26 cellular contexts compared by ENCODE assay signal in the genomic region with DNA sequence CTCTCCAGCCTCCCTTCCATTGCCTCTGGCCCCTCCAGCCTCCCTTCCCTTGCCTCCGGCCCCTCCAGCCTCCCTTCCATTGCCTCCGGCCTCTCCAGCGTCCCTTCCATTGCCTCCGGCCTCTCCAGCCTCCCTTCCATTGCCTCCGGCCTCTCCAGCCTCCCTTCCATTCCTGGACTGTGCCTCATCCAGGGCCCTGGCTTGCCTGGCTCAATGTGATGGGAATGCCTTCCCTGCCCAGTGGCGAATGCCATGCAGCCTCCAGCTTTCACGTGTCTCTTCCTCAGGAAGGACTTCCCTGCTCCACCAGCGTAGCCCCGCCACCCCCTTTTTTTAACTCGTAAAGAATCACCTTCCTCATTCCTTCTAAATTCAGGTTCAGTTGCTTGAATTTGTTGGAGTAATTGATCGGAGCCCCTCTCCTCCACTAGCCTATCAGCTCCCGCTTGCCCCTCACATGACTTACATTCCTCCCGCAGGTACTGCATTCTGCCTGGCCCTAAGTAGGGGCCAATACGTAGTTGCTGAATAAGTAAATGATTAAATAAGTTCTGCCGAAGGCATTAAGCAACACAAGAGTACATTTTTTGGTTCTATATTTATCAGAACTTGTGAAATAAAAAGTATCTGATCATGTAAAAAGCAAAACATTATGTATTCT. TPM values are rescaled to one million over a fixed set of nuclear protein-coding genes. Genes with fewer than 3 reads are reported as not detected.
"Had no signal": no experiment of that assay in that cellular context is flagged by ENCODE, and none has a peak within 500 bp of the region (broad histone marks: within the 10 kb centered on the region; RNA-seq: fewer than 3 reads in every experiment).

No MANE protein-coding gene starts in this region.

- ATAC-seq: activated T-helper 17 cell treated with anti-CD3 and anti-CD28 coated beads, Interleukin-2, amount 50 U/mL, for 72 hours; gastroesophageal sphincter; left lung; natural killer cell treated with Interleukin-12 subunit alpha and Interleukin-12 subunit beta and Interleukin-15 and Interleukin-18, amount 100 ng/mL, for 72 hours; psoas muscle; sciatic nerve; stimulated activated memory B cell treated with anti-CD40 and anti-IgM and Interleukin-4, amounts not matched to agents 10 μg/mL and 1 μg/mL and 100 μg/mL, for 72 hours had no signal

- H3K36me3 Mint-ChIP-seq: activated naive CD8-positive, alpha-beta T cell; natural killer cell treated with Interleukin-12 subunit alpha and Interleukin-12 subunit beta and Interleukin-15 and Interleukin-18, amount 100 ng/mL, for 72 hours; stimulated activated memory B cell treated with anti-CD40 and anti-IgM and Interleukin-4, amounts not matched to agents 10 μg/mL and 1 μg/mL and 100 μg/mL, for 72 hours had no signal

- H3K27me3 ChIP-seq: adrenal gland, ascending aorta, breast epithelium, esophagus squamous epithelium, gastroesophageal sphincter, left lung, neutrophil, ovary, upper lobe of left lung had no signal

- H3K4me1 ChIP-seq: ascending aorta, breast epithelium, esophagus squamous epithelium, left lung, psoas muscle had no signal

- H3K27ac Mint-ChIP-seq: activated naive CD8-positive, alpha-beta T cell; activated T-cell treated with anti-CD3 and anti-CD28 coated beads, Interleukin-2, amount 50 U/mL, for 24 hours; activated T-helper 17 cell treated with anti-CD3 and anti-CD28 coated beads, Interleukin-2, amount 50 U/mL, for 72 hours; natural killer cell treated with Interleukin-12 subunit alpha and Interleukin-12 subunit beta and Interleukin-15 and Interleukin-18, amount 100 ng/mL, for 72 hours; stimulated activated memory B cell treated with anti-CD40 and anti-IgM and Interleukin-4, amounts not matched to agents 10 μg/mL and 1 μg/mL and 100 μg/mL, for 72 hours had no signal

- H3K27ac ChIP-seq: adrenal gland, ascending aorta, breast epithelium, coronary artery, esophagus squamous epithelium, gastroesophageal sphincter, left lung, neutrophil, ovary, psoas muscle, upper lobe of left lung, WERI-Rb-1 had no signal

- H3K9me3 Mint-ChIP-seq: activated T-cell treated with anti-CD3 and anti-CD28 coated beads, Interleukin-2, amount 50 U/mL, for 24 hours; activated T-helper 17 cell treated with anti-CD3 and anti-CD28 coated beads, Interleukin-2, amount 50 U/mL, for 72 hours; natural killer cell treated with Interleukin-12 subunit alpha and Interleukin-12 subunit beta and Interleukin-15 and Interleukin-18, amount 100 ng/mL, for 72 hours had no signal

- H3K36me3 ChIP-seq: adrenal gland, ascending aorta, breast epithelium, esophagus squamous epithelium, gastroesophageal sphincter, left lung, neutrophil, ovary, upper lobe of left lung, WERI-Rb-1 had no signal

- DNase-seq: activated CD4-positive, alpha-beta T cell treated with anti-CD3 and anti-CD28 coated beads for 1 hour; activated CD4-positive, alpha-beta T cell treated with anti-CD3 and anti-CD28 coated beads, Interleukin-2, amount 50 U/mL, for 1 hour; activated CD8-positive, alpha-beta memory T cell treated with anti-CD3 and anti-CD28 coated beads for 24 hours; activated CD8-positive, alpha-beta memory T cell treated with anti-CD3 and anti-CD28 coated beads, Interleukin-2, amount 50 U/mL, for 4 hours; activated T-cell treated with anti-CD3 and anti-CD28 coated beads, Interleukin-2, amount 50 U/mL, for 24 hours; adrenal gland; esophagus squamous epithelium; head of caudate nucleus; left lung; ovary; psoas muscle; stimulated activated CD4-positive, alpha-beta T cell treated with anti-CD3 and anti-CD28 coated beads, Interleukin-15, amount 100 ng/mL, for 24 hours; T-helper 1 cell; upper lobe of left lung; WERI-Rb-1 had no signal

- H3K4me1 Mint-ChIP-seq: activated T-helper 17 cell treated with anti-CD3 and anti-CD28 coated beads, Interleukin-2, amount 50 U/mL, for 72 hours; stimulated activated memory B cell treated with anti-CD40 and anti-IgM and Interleukin-4, amounts not matched to agents 10 μg/mL and 1 μg/mL and 100 μg/mL, for 72 hours had no signal

- H3K9me3 ChIP-seq: adrenal gland, ascending aorta, breast epithelium, esophagus squamous epithelium, gastroesophageal sphincter, left lung, neutrophil, ovary, psoas muscle, upper lobe of left lung had no signal

- H3K4me3 Mint-ChIP-seq: activated naive CD8-positive, alpha-beta T cell; activated T-cell treated with anti-CD3 and anti-CD28 coated beads, Interleukin-2, amount 50 U/mL, for 24 hours; activated T-helper 17 cell treated with anti-CD3 and anti-CD28 coated beads, Interleukin-2, amount 50 U/mL, for 72 hours; natural killer cell treated with Interleukin-12 subunit alpha and Interleukin-12 subunit beta and Interleukin-15 and Interleukin-18, amount 100 ng/mL, for 72 hours; stimulated activated memory B cell treated with anti-CD40 and anti-IgM and Interleukin-4, amounts not matched to agents 10 μg/mL and 1 μg/mL and 100 μg/mL, for 72 hours had no signal

- H3K4me3 ChIP-seq: adrenal gland, ascending aorta, breast epithelium, coronary artery, esophagus squamous epithelium, gastroesophageal sphincter, left lung, ovary, psoas muscle, smooth muscle cell, upper lobe of left lung had no signal

RNA-seq across cellular contexts. Expression of a gene that starts 30.3 kb away (rescaled TPM):
- total RNA-seq: activated T-helper 17 cell treated with anti-CD3 and anti-CD28 coated beads, Interleukin-2, amount 50 U/mL, for 72 hours; natural killer cell treated with Interleukin-12 subunit alpha and Interleukin-12 subunit beta and Interleukin-15 and Interleukin-18, amount 100 ng/mL, for 72 hours had no signal
